In genomic region chr12:15910864-15911696, GRCh38 we compare ENCODE assay signal across 1 cellular context.
TF ChIP-seq lines count a peak whose summit lies in the region.

TSS of gene DERA (plus strand) at chr12:15911332. CDS start at chr12:15911384, 52 bp downstream.

TF ChIP-seq in HepG2, 621 proteins besides CTCF, POLR2A, EP300 and RAD21 (continued from another document):
- TF ChIP-seq ZBTB49 (CRISPR knock-in tag; IDR thresholded peaks at IDR 0.05; ENCODE audit: borderline replicate concordance), result no peak
- no peak for TF ChIP-seq ZC3H13 (CRISPR knock-in tag; IDR thresholded peaks at IDR 0.05)
- TF ChIP-seq ZNF576 (CRISPR knock-in tag; IDR thresholded peaks at IDR 0.05), result no peak
- TF ChIP-seq ZNF337 (CRISPR knock-in tag; IDR thresholded peaks at IDR 0.05; ENCODE audit: borderline replicate concordance, low read depth), result no peak
- TF ChIP-seq FOXM1 (CRISPR knock-in tag; IDR thresholded peaks at IDR 0.05), result no peak
- TF ChIP-seq ZNF383 (CRISPR knock-in tag; IDR thresholded peaks at IDR 0.05; ENCODE audit: borderline replicate concordance), result no peak
- TF ChIP-seq MAF1 (CRISPR knock-in tag; IDR thresholded peaks at IDR 0.05; ENCODE audit: borderline replicate concordance), result no peak
- TF ChIP-seq POLR2G (IDR thresholded peaks at IDR 0.05; ENCODE audit: low read depth, low read length), result peak; percentile 93
- TF ChIP-seq ZKSCAN5 (CRISPR knock-in tag; IDR thresholded peaks at IDR 0.05), result no peak
- no peak for TF ChIP-seq TBP (CRISPR knock-in tag; IDR thresholded peaks at IDR 0.05)
- no peak for TF ChIP-seq JARID2 (CRISPR knock-in tag; IDR thresholded peaks at IDR 0.05; ENCODE audit: insufficient replicate concordance)
- TF ChIP-seq WIZ (CRISPR knock-in tag; IDR thresholded peaks at IDR 0.05), result no peak
- TF ChIP-seq ZBTB38 (CRISPR knock-in tag; IDR thresholded peaks at IDR 0.05), result peak; percentile 57; the same call in 1 of the 2 replicates
- peak; percentile 64; the same call in 1 of the 2 replicates for TF ChIP-seq ZNF138 (CRISPR knock-in tag; IDR thresholded peaks at IDR 0.05; ENCODE audit: low read depth)
- TF ChIP-seq ZBTB3 (CRISPR knock-in tag; IDR thresholded peaks at IDR 0.05; ENCODE audit: borderline replicate concordance, low read depth), result no peak
- peak; percentile 69 for TF ChIP-seq DMAP1 (CRISPR knock-in tag; IDR thresholded peaks at IDR 0.05)
- TF ChIP-seq NRL (CRISPR knock-in tag; IDR thresholded peaks at IDR 0.05; ENCODE audit: borderline replicate concordance), result peak; percentile 88
- TF ChIP-seq ZNF331 (CRISPR knock-in tag; IDR thresholded peaks at IDR 0.05), result no peak
- peak; percentile 61; the same call in 1 of the 2 replicates for TF ChIP-seq KDM2A (CRISPR knock-in tag; IDR thresholded peaks at IDR 0.05; ENCODE audit: borderline replicate concordance, low read depth)
- peak; percentile 84; the same call in 1 of the 2 replicates for TF ChIP-seq NFKB2 (CRISPR knock-in tag; IDR thresholded peaks at IDR 0.05; ENCODE audit: borderline replicate concordance)
- no peak for TF ChIP-seq GABPA (IDR thresholded peaks at IDR 0.05; ENCODE audit: low read depth, low read length)
- no peak for TF ChIP-seq GABPA (CRISPR knock-in tag; IDR thresholded peaks at IDR 0.05; ENCODE audit: low read depth)
- no peak for TF ChIP-seq SMARCC2 (IDR thresholded peaks at IDR 0.05)
- TF ChIP-seq ZNF574 (CRISPR knock-in tag; IDR thresholded peaks at IDR 0.05), result peak; percentile 65
- TF ChIP-seq ZNF766 (CRISPR knock-in tag; IDR thresholded peaks at IDR 0.05; ENCODE audit: borderline replicate concordance), result 0 out of 2 replicates have a peak, but pooled peaks have one; percentile 46
- TF ChIP-seq ZBTB44 (CRISPR knock-in tag; IDR thresholded peaks at IDR 0.05), result no peak
- TF ChIP-seq FUBP1 (CRISPR knock-in tag; IDR thresholded peaks at IDR 0.05; ENCODE audit: borderline replicate concordance), result no peak
- 0 out of 2 replicates have a peak, but pooled peaks have one; percentile 63 for TF ChIP-seq ZNF30 (CRISPR knock-in tag; IDR thresholded peaks at IDR 0.05)
- no peak for TF ChIP-seq ZNF570 (CRISPR knock-in tag; IDR thresholded peaks at IDR 0.05; ENCODE audit: borderline replicate concordance)
- no peak for TF ChIP-seq TBL1XR1 (IDR thresholded peaks at IDR 0.05; ENCODE audit: borderline replicate concordance, low read length, partially characterized antibody)
- TF ChIP-seq ZNF205 (CRISPR knock-in tag; IDR thresholded peaks at IDR 0.05), result peak; percentile 83
- peak; percentile 67; the same call in 1 of the 2 replicates for TF ChIP-seq KAT7 (CRISPR knock-in tag; IDR thresholded peaks at IDR 0.05; ENCODE audit: borderline replicate concordance)
- TF ChIP-seq ZNF691 (CRISPR knock-in tag; IDR thresholded peaks at IDR 0.05; ENCODE audit: borderline replicate concordance, low read depth), result no peak
- TF ChIP-seq ZNF687 (CRISPR knock-in tag; IDR thresholded peaks at IDR 0.05), result peak; percentile 86
- TF ChIP-seq GZF1 (CRISPR knock-in tag; IDR thresholded peaks at IDR 0.05), result no peak
- TF ChIP-seq ZNF414 (CRISPR knock-in tag; IDR thresholded peaks at IDR 0.05), result no peak; the same call in 1 of the 2 replicates
- TF ChIP-seq ZNF121 (CRISPR knock-in tag; IDR thresholded peaks at IDR 0.05), result 0 out of 2 replicates have a peak, but pooled peaks have one; percentile 20
- TF ChIP-seq MAZ (IDR thresholded peaks at IDR 0.05; ENCODE audit: borderline replicate concordance, low read depth, low read length), result 0 out of 2 replicates have a peak, but pooled peaks have one; percentile 44
- no peak for TF ChIP-seq MAZ (CRISPR knock-in tag; IDR thresholded peaks at IDR 0.05; ENCODE audit: low read depth)
- TF ChIP-seq SIX4 (CRISPR knock-in tag; IDR thresholded peaks at IDR 0.05), result no peak
- no peak for TF ChIP-seq ZNF788 (CRISPR knock-in tag; IDR thresholded peaks at IDR 0.05; ENCODE audit: borderline replicate concordance)
- peak; percentile 88; the same call in 1 of the 2 replicates for TF ChIP-seq UBTF (CRISPR knock-in tag; IDR thresholded peaks at IDR 0.05)
- TF ChIP-seq ZNF615 (CRISPR knock-in tag; IDR thresholded peaks at IDR 0.05; ENCODE audit: borderline replicate concordance), result no peak
- TF ChIP-seq XRCC5 (optimal IDR thresholded peaks at IDR 0.05; ENCODE audit: low read length), result peak; percentile 82
- TF ChIP-seq BATF2 (CRISPR knock-in tag; IDR thresholded peaks at IDR 0.05), result 0 out of 2 replicates have a peak, but pooled peaks have one; percentile 58
- TF ChIP-seq ZFP90 (CRISPR knock-in tag; IDR thresholded peaks at IDR 0.05; ENCODE audit: borderline replicate concordance), result no peak
- TF ChIP-seq SP4 (CRISPR knock-in tag; IDR thresholded peaks at IDR 0.05), result peak; percentile 73
